ENCODE assay signal across 17 cellular contexts in the genomic region with DNA sequence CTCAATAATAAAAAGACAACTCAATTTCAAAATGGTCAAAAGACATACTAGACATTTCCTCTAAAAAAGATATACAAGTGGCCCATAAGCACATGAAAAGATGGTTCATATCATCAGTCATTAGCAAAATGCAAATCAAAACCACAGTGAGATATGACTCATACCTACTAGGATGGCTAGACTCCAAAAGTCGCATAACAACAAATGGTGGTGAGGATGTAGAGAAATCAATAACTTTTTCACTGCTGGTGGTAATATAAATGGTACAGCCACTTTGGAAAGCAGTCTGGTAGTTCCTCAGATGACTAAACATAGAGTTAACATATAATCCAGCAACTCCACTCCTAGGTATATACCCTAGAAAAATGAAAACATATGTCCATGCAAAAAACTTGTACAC.
DNase-seq lines count a peak whose midpoint lies in the region; ATAC-seq lines count a peak whose summit lies in the region.
"Had no signal": no experiment of that assay in that cellular context is flagged by ENCODE, and none has a peak within 500 bp of the region (broad histone marks: within the 10 kb centered on the region; RNA-seq: fewer than 3 reads in every experiment).

No MANE protein-coding gene starts in this region.

- peak; percentile 71 for ATAC-seq in GM19452 (IDR thresholded peaks at IDR 0.05; ENCODE audit: unreplicated experiment)
- peak; percentile 59 for ATAC-seq in HG02884 (IDR thresholded peaks at IDR 0.05; ENCODE audit: unreplicated experiment)
- ATAC-seq: activated T-cell treated with anti-CD3 and anti-CD28 coated beads, Interleukin-2, amount 50 U/mL, for 4 hours; foreskin keratinocyte; Panc1; T-cell had no signal

- DNase-seq in HT1080 (ENCODE audit: low read depth) (peak; percentile 4), kidney tubule cell (ENCODE audit: low spot score) (peak; percentile 85), T1000 (lab: John Stamatoyannopoulos, UW) (no peak), NCI-H146 treated with DMSO at 0.1 percent for 48 hours (lab: John Stamatoyannopoulos, UW; ENCODE audit: unreplicated experiment) (no peak), GM03348 (ENCODE audit: low spot score) (no peak)
- DNase-seq: activated CD4-positive, alpha-beta T cell treated with anti-CD3 and anti-CD28 coated beads for 1 hour; activated T-cell treated with anti-CD3 and anti-CD28 coated beads, Interleukin-2, amount 50 U/mL, for 4 hours; adrenal gland; dorsolateral prefrontal cortex; foreskin keratinocyte; immature natural killer cell; MV-4-11; occipital lobe; T-cell had no signal

Comparison
In these comparisons a context has a peak if more than half of its experiments do, and no peak if none do; other contexts are left out.
1. DNase-seq: peak in HT1080 (single experiment) and kidney tubule cell (single experiment); none in T1000 (single experiment), NCI-H146 treated with DMSO at 0.1 percent for 48 hours (single experiment) and GM03348 (single experiment).